Comparison of ENCODE assay signal across 8 cellular contexts in genomic region chr18:50287441-50288347, GRCh38. TPM values are rescaled to one million over a fixed set of nuclear protein-coding genes. Genes with fewer than 3 reads are reported as not detected.
DNase-seq lines count a peak whose midpoint lies in the region; ATAC-seq, FAIRE-seq and TF ChIP-seq lines count a peak whose summit lies in the region.

Gene CXXC1, minus strand, starts transcription at chr18:50287692. Its CDS starts 103 bp downstream, at chr18:50287589.

- H3K4me2 ChIP-seq in OCI-LY1 (ENCODE audit: low read length) = peak within 1 kb of the TSS; percentile 70

- peak within 1 kb of the TSS; percentile 96 for H3K4me3 Mint-ChIP-seq in mesothelial cell of epicardium

- H3K27ac Mint-ChIP-seq in mesothelial cell of epicardium = peak within 1 kb of the TSS; percentile 100

- no peaks in the 10 kb centered on the region for H4K20me1 ChIP-seq in OCI-LY1 (ENCODE audit: insufficient read depth, low read length)

- H3K9me3 Mint-ChIP-seq in mesothelial cell of epicardium = no peaks in the 10 kb centered on the region

- H3F3A ChIP-seq in OCI-LY1 (ENCODE audit: insufficient read depth, low read length) = no peaks in the 10 kb centered on the region

- peak within 1 kb of the TSS; percentile 92 for H3K4me3 ChIP-seq in OCI-LY1 (ENCODE audit: low read depth, low read length, poor library complexity, severe bottlenecking)

- ATAC-seq in GM21515 (IDR thresholded peaks at IDR 0.05; ENCODE audit: unreplicated experiment) = peak; percentile 82

- TF ChIP-seq CTCF in OCI-LY1 (IDR thresholded peaks at IDR 0.05; ENCODE audit: low read length) = peak; percentile 62
- TF ChIP-seq CTCF in mesothelial cell of epicardium (IDR thresholded peaks at IDR 0.05; ENCODE audit: unreplicated experiment) = peak; percentile 51

- H3K9me3 ChIP-seq in OCI-LY1 (ENCODE audit: low read length) = no peaks in the 10 kb centered on the region

- peak; percentile 99 for FAIRE-seq in endometrium (lab: Jason Lieb, UNC)

- peaks cover 16% of the 10 kb centered on the region for H3K4me1 Mint-ChIP-seq in mesothelial cell of epicardium

- peaks cover 34% of the 10 kb centered on the region for H3K36me3 ChIP-seq in OCI-LY1 (ENCODE audit: insufficient read depth, low read length)

- peak; percentile 98 for DNase-seq in DMS 273 treated with DMSO at 0.1 percent for 48 hours (lab: John Stamatoyannopoulos, UW)
- peak; percentile 86 for DNase-seq in HuH-7 (ENCODE audit: low spot score)
- DNase-seq in activated CD8-positive, alpha-beta memory T cell treated with anti-CD3 and anti-CD28 coated beads, Interleukin-2, amount 50 U/mL, for 4 hours = peak; percentile 96
- DNase-seq in mesothelial cell of epicardium (ENCODE audit: low spot score in 2 of 2, unreplicated experiment in 2 of 2) = peak; percentile 97 to 98
- DNase-seq in stimulated activated CD8-positive, alpha-beta memory T cell treated with anti-CD3 and anti-CD28 coated beads, Interleukin-15, amount 100 ng/mL, for 48 hours (ENCODE audit: low read depth in 2 of 2) = peak; percentile 95 to 96

- peaks cover 7% of the 10 kb centered on the region; the same call in 1 of the 2 replicates for H3K79me2 ChIP-seq in OCI-LY1 (ENCODE audit: insufficient read depth, low read length)

- peak within 1 kb of the TSS; percentile 87 for H3K9ac ChIP-seq in OCI-LY1 (ENCODE audit: low read length)

- peak within 1 kb of the TSS; percentile 16; the same call in 1 of the 2 replicates for H2AFZ ChIP-seq in OCI-LY1 (ENCODE audit: low read length)

- peaks cover 13% of the 10 kb centered on the region for H3K36me3 Mint-ChIP-seq in mesothelial cell of epicardium

- H3K4me1 ChIP-seq in OCI-LY1 (ENCODE audit: insufficient read depth, low read length, severe bottlenecking) = peaks cover 6% of the 10 kb centered on the region

- H3K9me2 ChIP-seq in OCI-LY1 (ENCODE audit: low read depth, low read length) = no peaks in the 10 kb centered on the region

- H3K27ac ChIP-seq in OCI-LY1 (ENCODE audit: low read depth, low read length, poor library complexity, severe bottlenecking) = peak within 1 kb of the TSS; percentile 77

- H3K27me3 ChIP-seq in OCI-LY1 (ENCODE audit: insufficient read depth, low read length) = no peaks in the 10 kb centered on the region

- H3K27me3 Mint-ChIP-seq in mesothelial cell of epicardium (ENCODE audit: low read depth) = no peaks in the 10 kb centered on the region

RNA-seq across cellular contexts. Expression of gene CXXC1, which starts in this region (rescaled TPM):
- 77.3 to 81.3 TPM (median 80.2 TPM) in 3 replicates for total RNA-seq in mesothelial cell of epicardium

Comparison
In these comparisons a context has a peak if more than half of its experiments do, and no peak if none do; other contexts are left out.
1. Peak in every context shown above with its lines: DNase-seq, ATAC-seq, H3K4me3 ChIP-seq and H3K27ac ChIP-seq.